8 cellular contexts compared by ENCODE assay signal in genomic region chr22:20979243-20979809, GRCh38. TPM values are rescaled to one million over a fixed set of nuclear protein-coding genes. Genes with fewer than 3 reads are reported as not detected.
DNase-seq lines count a peak whose midpoint lies in the region; ATAC-seq and TF ChIP-seq lines count a peak whose summit lies in the region.

No MANE protein-coding gene starts in this region.

- no peak overlapping the region for H4K5ac ChIP-seq in mesendoderm (ENCODE audit: low read length)

- peak; percentile 54 for ATAC-seq in activated CD8-positive, alpha-beta T cell treated with anti-CD3 and anti-CD28 coated beads, Interleukin-2, amount 10 ng/mL, durations not matched to agents 7 days and 5 days
- ATAC-seq in GM18909 (IDR thresholded peaks at IDR 0.05; ENCODE audit: poor library complexity, unreplicated experiment) = no peak

- no CpG with 5 or more reads among the region's 39 CpGs for WGBS in mesendoderm (ENCODE audit: extremely low coverage, insufficient coverage, low lambda C conversion rate)

- H3K18ac ChIP-seq in mesendoderm (ENCODE audit: low read length) = no peak overlapping the region

- H3K9ac ChIP-seq in mesendoderm (ENCODE audit: low read length) = peak overlapping the region; percentile 30

- no peak overlapping the region for H4K8ac ChIP-seq in mesendoderm (ENCODE audit: low read depth, low read length)

- H3K27me3 ChIP-seq in effector memory CD4-positive, alpha-beta T cell (replicated peaks; ENCODE audit: control insufficient read depth, insufficient read depth, low read length, poor library complexity, severe bottlenecking) = no peaks in the 10 kb centered on the region
- no peaks in the 10 kb centered on the region for H3K27me3 ChIP-seq in mesendoderm (ENCODE audit: insufficient read depth, low read length, poor library complexity)

- no peak overlapping the region for H3K4ac ChIP-seq in mesendoderm (ENCODE audit: low read depth, low read length)

- no peaks in the 10 kb centered on the region for H3K9me3 ChIP-seq in effector memory CD4-positive, alpha-beta T cell (ENCODE audit: control insufficient read depth, low read length)

- H3K79me1 ChIP-seq in mesendoderm (ENCODE audit: low read length) = peaks cover 4% of the 10 kb centered on the region

- H3K4me1 Mint-ChIP-seq in activated CD8-positive, alpha-beta T cell treated with anti-CD3 and anti-CD28 coated beads, Interleukin-2, amount 10 ng/mL, durations not matched to agents 7 days and 5 days (ENCODE audit: low read depth) = peaks cover 38% of the 10 kb centered on the region

- no peak overlapping the region for H2BK120ac ChIP-seq in mesendoderm (ENCODE audit: low read depth, low read length)

- H3K79me2 ChIP-seq in mesendoderm (ENCODE audit: control insufficient read depth, insufficient read depth, low read length) = no peaks in the 10 kb centered on the region

- peaks cover 2% of the 10 kb centered on the region for H3K27me3 Mint-ChIP-seq in activated CD8-positive, alpha-beta T cell treated with anti-CD3 and anti-CD28 coated beads, Interleukin-2, amount 10 ng/mL, durations not matched to agents 7 days and 5 days (ENCODE audit: low read depth)

- H3K27ac ChIP-seq in effector memory CD4-positive, alpha-beta T cell (ENCODE audit: insufficient read depth, low read length, poor library complexity, severe bottlenecking) = no peak overlapping the region
- no peak overlapping the region for H3K27ac ChIP-seq in mesendoderm (ENCODE audit: low read depth, low read length)

- peak overlapping the region; percentile 86 for H3K56ac ChIP-seq in mesendoderm (ENCODE audit: low read length)

- CTCF ChIA-PET in GM10248 (lab: Yijun Ruan, JAX) = interaction anchor here (1.2 to 1.7 kb wide), 2 partner anchors 21 kb away, joined by 3 to 5 read pairs; no protein-coding TSS in a partner anchor
- CTCF ChIA-PET in activated CD8-positive, alpha-beta T cell treated with anti-CD3 and anti-CD28 coated beads, Interleukin-2, amount 10 ng/mL, durations not matched to agents 7 days and 5 days (lab: Charles Lee) = interaction anchor here (0.9 to 1.3 kb wide), 2 partner anchors 18 to 123 kb away, joined by 3 read pairs; no protein-coding TSS in a partner anchor

- no peak overlapping the region for H2AK5ac ChIP-seq in mesendoderm (ENCODE audit: low read length)

- peak overlapping the region; percentile 40 for H3K4me3 Mint-ChIP-seq in activated CD8-positive, alpha-beta T cell treated with anti-CD3 and anti-CD28 coated beads, Interleukin-2, amount 10 ng/mL, durations not matched to agents 7 days and 5 days

- no peak overlapping the region for H2BK5ac ChIP-seq in mesendoderm (ENCODE audit: low read length)

- peaks cover under 1% of the 10 kb centered on the region for H3K36me3 ChIP-seq in effector memory CD4-positive, alpha-beta T cell (ENCODE audit: control insufficient read depth, insufficient read depth, low read length)
- no peaks in the 10 kb centered on the region for H3K36me3 ChIP-seq in mesendoderm (ENCODE audit: control insufficient read depth, insufficient read depth, low read length)

- H3K36me3 Mint-ChIP-seq in activated CD8-positive, alpha-beta T cell treated with anti-CD3 and anti-CD28 coated beads, Interleukin-2, amount 10 ng/mL, durations not matched to agents 7 days and 5 days (ENCODE audit: low read depth) = peaks cover 12% of the 10 kb centered on the region

- H3K4me3 ChIP-seq in effector memory CD4-positive, alpha-beta T cell (ENCODE audit: insufficient read depth, low read depth, low read length, poor library complexity, severe bottlenecking) = no peak overlapping the region
- no peak overlapping the region for H3K4me3 ChIP-seq in mesendoderm (ENCODE audit: low read length)

- DNase-seq in GM10248 (ENCODE audit: extremely low spot score) = peak; percentile 85
- peak; percentile 74 for DNase-seq in activated CD8-positive, alpha-beta T cell treated with anti-CD3 and anti-CD28 coated beads, Interleukin-2, amount 10 ng/mL, durations not matched to agents 7 days and 5 days
- DNase-seq in effector memory CD4-positive, alpha-beta T cell = peak; percentile 41 to 51 (median 44)
- peak; percentile 98 for DNase-seq in mesendoderm
- peak; percentile 43 for DNase-seq in stimulated activated CD8-positive, alpha-beta memory T cell treated with anti-CD3 and anti-CD28 coated beads, Interleukin-4, amount 100 ng/mL, for 24 hours (ENCODE audit: low read depth)
- DNase-seq in HuH-7.5 (ENCODE audit: low spot score) = no peak
- DNase-seq in epidermal melanocyte (ENCODE audit: insufficient read length, low spot score) = no peak

- TF ChIP-seq CTCF in GM10248 (IDR thresholded peaks at IDR 0.05; ENCODE audit: control extremely low read depth, extremely low read depth, low read depth, missing control alignments) = no peak

- peaks cover 11% of the 10 kb centered on the region for H3K9me3 Mint-ChIP-seq in activated CD8-positive, alpha-beta T cell treated with anti-CD3 and anti-CD28 coated beads, Interleukin-2, amount 10 ng/mL, durations not matched to agents 7 days and 5 days (ENCODE audit: insufficient read depth)

- H3K23ac ChIP-seq in mesendoderm (ENCODE audit: low read length) = no peak overlapping the region

- peaks cover 19% of the 10 kb centered on the region for H3K4me1 ChIP-seq in effector memory CD4-positive, alpha-beta T cell (ENCODE audit: control insufficient read depth, insufficient read depth, low read length, poor library complexity, severe bottlenecking)
- H3K4me1 ChIP-seq in mesendoderm (ENCODE audit: control insufficient read depth, low read depth, low read length) = peaks cover 9% of the 10 kb centered on the region

- H2BK15ac ChIP-seq in mesendoderm (replicated peaks; ENCODE audit: low read depth) = no peak overlapping the region

- POLR2A ChIA-PET in GM10248 (lab: Yijun Ruan, JAX) = no interaction called here
- POLR2A ChIA-PET in activated CD8-positive, alpha-beta T cell treated with anti-CD3 and anti-CD28 coated beads, Interleukin-2, amount 10 ng/mL, durations not matched to agents 7 days and 5 days (lab: Charles Lee) = interaction anchor here (4.2 kb wide), 1 partner anchor 23 kb away, joined by 17 read pairs; the partner anchor contains the start of gene THAP7

- H3K27ac Mint-ChIP-seq in activated CD8-positive, alpha-beta T cell treated with anti-CD3 and anti-CD28 coated beads, Interleukin-2, amount 10 ng/mL, durations not matched to agents 7 days and 5 days = peak overlapping the region; percentile 57

- peak overlapping the region; percentile 53 for H3K4me2 ChIP-seq in mesendoderm (ENCODE audit: low read length)

RNA-seq across cellular contexts. Expression of gene LZTR1, which starts 2.8 kb away (rescaled TPM):
- total RNA-seq in activated CD8-positive, alpha-beta T cell treated with anti-CD3 and anti-CD28 coated beads, Interleukin-2, amount 10 ng/mL, durations not matched to agents 7 days and 5 days = 10 to 100 TPM; 56.2 to 58.0 TPM
- polyA plus RNA-seq in mesendoderm (2013, experiment 1 of 2) = 11.8 TPM
- polyA plus RNA-seq in mesendoderm (2013, experiment 2 of 2) = 11.9 TPM

RNA-seq across cellular contexts. Expression of gene AIFM3, which starts 12.3 kb away (rescaled TPM):
- under 1 TPM; 0.37 to 0.39 TPM for total RNA-seq in activated CD8-positive, alpha-beta T cell treated with anti-CD3 and anti-CD28 coated beads, Interleukin-2, amount 10 ng/mL, durations not matched to agents 7 days and 5 days
- polyA plus RNA-seq in mesendoderm (2013, experiment 1 of 2) = 0.11 TPM
- polyA plus RNA-seq in mesendoderm (2013, experiment 2 of 2) = 0.27 TPM

RNA-seq across cellular contexts. Expression of gene THAP7, which starts 22.6 kb away (rescaled TPM):
- 10 to 100 TPM; 31.7 to 32.0 TPM for total RNA-seq in activated CD8-positive, alpha-beta T cell treated with anti-CD3 and anti-CD28 coated beads, Interleukin-2, amount 10 ng/mL, durations not matched to agents 7 days and 5 days
- 21.8 TPM for polyA plus RNA-seq in mesendoderm (2013, experiment 1 of 2)
- 21.7 TPM for polyA plus RNA-seq in mesendoderm (2013, experiment 2 of 2)

RNA-seq across cellular contexts. Expression of gene P2RX6, which starts 35.6 kb away (rescaled TPM):
- total RNA-seq in activated CD8-positive, alpha-beta T cell treated with anti-CD3 and anti-CD28 coated beads, Interleukin-2, amount 10 ng/mL, durations not matched to agents 7 days and 5 days = under 1 TPM; 0.50 to 0.63 TPM
- not detected for polyA plus RNA-seq in mesendoderm (2013, experiment 1 of 2)
- polyA plus RNA-seq in mesendoderm (2013, experiment 2 of 2) = not detected

RNA-seq across cellular contexts. Expression of gene SLC7A4, which starts 53.0 kb away (rescaled TPM):
- total RNA-seq in activated CD8-positive, alpha-beta T cell treated with anti-CD3 and anti-CD28 coated beads, Interleukin-2, amount 10 ng/mL, durations not matched to agents 7 days and 5 days = under 1 TPM; 0.16 to 0.21 TPM
- polyA plus RNA-seq in mesendoderm (2013, experiment 1 of 2) = 0.03 TPM
- not detected for polyA plus RNA-seq in mesendoderm (2013, experiment 2 of 2)

Comparison
In these comparisons a context has a peak if more than half of its experiments do, and no peak if none do; other contexts are left out.
1. DNase-seq: peak in GM10248 (single experiment), activated CD8-positive, alpha-beta T cell treated with anti-CD3 and anti-CD28 coated beads, Interleukin-2, amount 10 ng/mL, durations not matched to agents 7 days and 5 days (single experiment), effector memory CD4-positive, alpha-beta T cell (3 of 3), mesendoderm (single experiment) and stimulated activated CD8-positive, alpha-beta memory T cell treated with anti-CD3 and anti-CD28 coated beads, Interleukin-4, amount 100 ng/mL, for 24 hours (single experiment); none in HuH-7.5 (single experiment) and epidermal melanocyte (single experiment).